ENCODE assay signal across 8 cellular contexts in the genomic region with DNA sequence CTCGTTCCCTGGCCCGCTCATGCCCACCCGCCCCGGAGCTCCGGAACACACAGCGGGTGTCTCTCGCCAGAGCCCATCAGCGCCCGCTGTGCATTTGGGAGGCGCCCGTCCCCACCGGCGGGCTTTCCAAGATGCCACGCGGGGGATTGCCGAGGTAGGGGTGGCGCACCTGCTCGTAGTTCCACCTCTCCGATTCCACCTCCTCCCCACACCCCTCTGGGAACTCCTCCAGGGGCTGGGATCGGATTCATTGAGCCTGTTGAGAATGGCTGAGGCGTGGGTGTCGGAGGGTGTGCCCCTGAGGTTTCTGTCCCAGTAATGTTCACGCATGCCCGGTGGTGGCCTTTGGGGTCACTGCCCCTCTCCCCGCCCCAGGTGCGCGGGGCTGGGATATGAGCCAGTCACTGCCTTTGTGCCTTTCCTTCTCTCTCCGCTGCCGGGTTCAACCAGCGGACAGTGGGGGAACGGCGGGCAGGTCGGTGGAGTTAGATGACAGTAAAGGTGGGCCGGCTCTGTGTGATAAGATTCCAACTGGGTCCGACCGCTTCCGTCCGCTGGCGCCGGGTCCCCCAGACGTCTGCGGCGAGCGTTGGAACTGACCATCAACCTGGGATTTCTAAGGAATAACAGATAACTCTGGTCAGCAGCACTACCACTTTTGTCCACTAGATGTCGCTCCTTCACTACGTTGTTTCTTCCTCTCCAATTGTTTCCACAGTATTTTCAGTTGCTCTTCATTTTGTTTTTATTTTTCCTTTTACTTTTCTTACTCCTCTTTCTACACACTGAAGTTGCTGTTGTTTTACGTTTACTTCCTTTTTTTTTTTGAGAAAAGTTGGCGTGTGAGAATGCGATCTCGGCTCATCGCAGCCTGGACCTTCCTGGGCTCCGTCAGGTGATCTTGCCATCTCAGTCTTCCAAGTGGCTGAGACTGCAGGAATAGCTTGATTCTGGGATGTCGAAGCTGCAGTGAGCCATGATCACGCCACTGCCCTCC.
DNase-seq lines count a peak whose midpoint lies in the region; ATAC-seq and TF ChIP-seq lines count a peak whose summit lies in the region.

No MANE protein-coding gene starts in this region.

- H3K4me1 ChIP-seq in ascending aorta: peaks cover 0 to 6% of the 10 kb centered on the region in 2 donors

- no peaks in the 10 kb centered on the region for H3K36me3 ChIP-seq in ascending aorta

- ATAC-seq in GM21528 (IDR thresholded peaks at IDR 0.05; ENCODE audit: low FRiP score, unreplicated experiment) (peak; percentile 77), GM19035 (IDR thresholded peaks at IDR 0.05; ENCODE audit: unreplicated experiment) (no peak)

- H3K27me3 ChIP-seq in ascending aorta: no peaks in the 10 kb centered on the region

- H3K4me3 ChIP-seq in LNCaP clone FGC (ENCODE audit: low read depth, low read length): peak overlapping the region; percentile 63
- peak overlapping the region; percentile 37 to 53 for H3K4me3 ChIP-seq in ascending aorta

- TF ChIP-seq CTCF in LNCaP clone FGC (IDR thresholded peaks at IDR 0.05; ENCODE audit: control insufficient read depth, extremely low read depth, insufficient read depth): peak; percentile 88
- peak; percentile 76 to 96 (median 95) for TF ChIP-seq CTCF in ascending aorta (IDR thresholded peaks at IDR 0.05)

- H3K9me3 ChIP-seq in ascending aorta: no peaks in the 10 kb centered on the region

- H3K27ac ChIP-seq in ascending aorta: no peak overlapping the region

- intact Hi-C loops in ascending aorta (cut with DNase I): loop anchor here (1.0 kb wide), 1 partner anchor 178 kb away; a partner anchor contains a TSS

- DNase-seq in DMS153 treated with DMSO at 0.1 percent for 48 hours (lab: John Stamatoyannopoulos, UW; ENCODE audit: unreplicated experiment) (peak; percentile 63), LNCaP clone FGC (ENCODE audit: low read depth) (peak; percentile 64), T follicular helper cell (ENCODE audit: low read depth) (peak; percentile 30), ascending aorta (ENCODE audit: low spot score in 2 of 2) (peak in 1 of 2 donors; percentile 85), hepatic stellate cell (ENCODE audit: low spot score) (peak; percentile 55), retina (peak; percentile 64)
